ENCODE assay signal across 1 cellular context in genomic region chr2:162107361-162107901, GRCh38.
TF ChIP-seq lines count a peak whose summit lies in the region.

No MANE protein-coding gene starts in this region.

TF ChIP-seq in HepG2, 621 proteins besides CTCF, POLR2A, EP300 and RAD21 (continued from another document and continues in another):
- TF ChIP-seq ZNF558 (CRISPR knock-in tag; IDR thresholded peaks at IDR 0.05; ENCODE audit: borderline replicate concordance) (no peak), AGO1 (IDR thresholded peaks at IDR 0.05; ENCODE audit: low read depth, low read length, poor library complexity, severe bottlenecking) (no peak), ATF7-NPFF (CRISPR knock-in tag; IDR thresholded peaks at IDR 0.05; ENCODE audit: low read depth) (no peak), LCORL (IDR thresholded peaks at IDR 0.05) (no peak), LCORL (CRISPR knock-in tag; IDR thresholded peaks at IDR 0.05) (peak; percentile 77), SMAD3 (CRISPR knock-in tag; IDR thresholded peaks at IDR 0.05) (0 out of 2 replicates have a peak, but pooled peaks have one; percentile 42), ZSCAN21 (CRISPR knock-in tag; IDR thresholded peaks at IDR 0.05; ENCODE audit: borderline replicate concordance) (no peak), ZNF501 (CRISPR knock-in tag; IDR thresholded peaks at IDR 0.05) (no peak), TBX3 (IDR thresholded peaks at IDR 0.05; ENCODE audit: borderline replicate concordance) (no peak), GZF1 (CRISPR knock-in tag; IDR thresholded peaks at IDR 0.05) (no peak), FOXA1 (IDR thresholded peaks at IDR 0.05) (no peak), FOXA1 (CRISPR knock-in tag; IDR thresholded peaks at IDR 0.05) (peak; percentile 69), ZSCAN9 (CRISPR knock-in tag; IDR thresholded peaks at IDR 0.05; ENCODE audit: borderline replicate concordance) (no peak), ZNF652 (CRISPR knock-in tag; IDR thresholded peaks at IDR 0.05; ENCODE audit: borderline replicate concordance, low read depth) (no peak), TP53 (CRISPR knock-in tag; conservative IDR thresholded peaks at IDR 0.05) (no peak), JDP2 (CRISPR knock-in tag; IDR thresholded peaks at IDR 0.05; ENCODE audit: borderline replicate concordance) (no peak), DZIP1 (CRISPR knock-in tag; IDR thresholded peaks at IDR 0.05) (no peak), ZNF432 (CRISPR knock-in tag; IDR thresholded peaks at IDR 0.05; ENCODE audit: borderline replicate concordance) (no peak), PAWR (CRISPR knock-in tag; IDR thresholded peaks at IDR 0.05; ENCODE audit: borderline replicate concordance) (no peak), ZNF556 (CRISPR knock-in tag; IDR thresholded peaks at IDR 0.05; ENCODE audit: borderline replicate concordance) (no peak), ARNTL (CRISPR knock-in tag; IDR thresholded peaks at IDR 0.05) (no peak), E2F2 (CRISPR knock-in tag; IDR thresholded peaks at IDR 0.05; ENCODE audit: borderline replicate concordance) (no peak), RBAK (CRISPR knock-in tag; IDR thresholded peaks at IDR 0.05) (no peak), THAP8 (CRISPR knock-in tag; IDR thresholded peaks at IDR 0.05; ENCODE audit: borderline replicate concordance) (no peak), SMARCE1 (IDR thresholded peaks at IDR 0.05; ENCODE audit: borderline replicate concordance) (no peak), KLF12 (CRISPR knock-in tag; IDR thresholded peaks at IDR 0.05; ENCODE audit: borderline replicate concordance) (no peak), ZBTB8A (CRISPR knock-in tag; IDR thresholded peaks at IDR 0.05; ENCODE audit: borderline replicate concordance, low read depth) (no peak), AHR (CRISPR knock-in tag; IDR thresholded peaks at IDR 0.05) (no peak), CEBPG (CRISPR knock-in tag; IDR thresholded peaks at IDR 0.05) (peak; percentile 39; the same call in 1 of the 2 replicates), ZFP62 (CRISPR knock-in tag; IDR thresholded peaks at IDR 0.05) (no peak), ZFX (CRISPR knock-in tag; IDR thresholded peaks at IDR 0.05; ENCODE audit: low read depth) (no peak), ZNF138 (CRISPR knock-in tag; IDR thresholded peaks at IDR 0.05; ENCODE audit: low read depth) (no peak), ATRX (CRISPR knock-in tag; IDR thresholded peaks at IDR 0.05; ENCODE audit: borderline replicate concordance) (no peak), FOXM1 (CRISPR knock-in tag; IDR thresholded peaks at IDR 0.05) (no peak), DPF2 (CRISPR knock-in tag; IDR thresholded peaks at IDR 0.05; ENCODE audit: borderline replicate concordance, low read depth) (0 out of 2 replicates have a peak, but pooled peaks have one; percentile 49), DNMT3B (CRISPR knock-in tag; conservative IDR thresholded peaks at IDR 0.05) (no peak), MYPOP (CRISPR knock-in tag; IDR thresholded peaks at IDR 0.05) (no peak), ZBTB1 (CRISPR knock-in tag; IDR thresholded peaks at IDR 0.05; ENCODE audit: borderline replicate concordance) (no peak), POLR2AphosphoS2 (IDR thresholded peaks at IDR 0.05; ENCODE audit: low read depth, low read length) (no peak), FIP1L1 (IDR thresholded peaks at IDR 0.05; ENCODE audit: borderline replicate concordance, insufficient read depth, low read depth, low read length) (no peak), ZNF30 (CRISPR knock-in tag; IDR thresholded peaks at IDR 0.05) (no peak), HHEX (CRISPR knock-in tag; IDR thresholded peaks at IDR 0.05) (0 out of 2 replicates have a peak, but pooled peaks have one; percentile 36), ZNF468 (CRISPR knock-in tag; IDR thresholded peaks at IDR 0.05) (no peak), ZNF367 (CRISPR knock-in tag; IDR thresholded peaks at IDR 0.05; ENCODE audit: borderline replicate concordance) (0 out of 2 replicates have a peak, but pooled peaks have one; percentile 32), ZNF605 (CRISPR knock-in tag; IDR thresholded peaks at IDR 0.05) (no peak), NCOA5 (CRISPR knock-in tag; IDR thresholded peaks at IDR 0.05) (no peak), SALL2 (CRISPR knock-in tag; IDR thresholded peaks at IDR 0.05) (no peak), GLMP (CRISPR knock-in tag; IDR thresholded peaks at IDR 0.05; ENCODE audit: borderline replicate concordance) (no peak)
- TF ChIP-seq, protein P1, sequence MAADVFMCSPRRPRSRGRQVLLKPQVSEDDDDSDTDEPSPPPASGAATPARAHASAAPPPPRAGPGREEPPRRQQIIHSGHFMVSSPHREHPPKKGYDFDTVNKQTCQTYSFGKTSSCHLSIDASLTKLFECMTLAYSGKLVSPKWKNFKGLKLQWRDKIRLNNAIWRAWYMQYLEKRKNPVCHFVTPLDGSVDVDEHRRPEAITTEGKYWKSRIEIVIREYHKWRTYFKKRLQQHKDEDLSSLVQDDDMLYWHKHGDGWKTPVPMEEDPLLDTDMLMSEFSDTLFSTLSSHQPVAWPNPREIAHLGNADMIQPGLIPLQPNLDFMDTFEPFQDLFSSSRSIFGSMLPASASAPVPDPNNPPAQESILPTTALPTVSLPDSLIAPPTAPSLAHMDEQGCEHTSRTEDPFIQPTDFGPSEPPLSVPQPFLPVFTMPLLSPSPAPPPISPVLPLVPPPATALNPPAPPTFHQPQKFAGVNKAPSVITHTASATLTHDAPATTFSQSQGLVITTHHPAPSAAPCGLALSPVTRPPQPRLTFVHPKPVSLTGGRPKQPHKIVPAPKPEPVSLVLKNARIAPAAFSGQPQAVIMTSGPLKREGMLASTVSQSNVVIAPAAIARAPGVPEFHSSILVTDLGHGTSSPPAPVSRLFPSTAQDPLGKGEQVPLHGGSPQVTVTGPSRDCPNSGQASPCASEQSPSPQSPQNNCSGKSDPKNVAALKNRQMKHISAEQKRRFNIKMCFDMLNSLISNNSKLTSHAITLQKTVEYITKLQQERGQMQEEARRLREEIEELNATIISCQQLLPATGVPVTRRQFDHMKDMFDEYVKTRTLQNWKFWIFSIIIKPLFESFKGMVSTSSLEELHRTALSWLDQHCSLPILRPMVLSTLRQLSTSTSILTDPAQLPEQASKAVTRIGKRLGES (CRISPR knock-in tag; IDR thresholded peaks at IDR 0.05; ENCODE audit: borderline replicate concordance), result no peak
- TF ChIP-seq, protein P2, sequence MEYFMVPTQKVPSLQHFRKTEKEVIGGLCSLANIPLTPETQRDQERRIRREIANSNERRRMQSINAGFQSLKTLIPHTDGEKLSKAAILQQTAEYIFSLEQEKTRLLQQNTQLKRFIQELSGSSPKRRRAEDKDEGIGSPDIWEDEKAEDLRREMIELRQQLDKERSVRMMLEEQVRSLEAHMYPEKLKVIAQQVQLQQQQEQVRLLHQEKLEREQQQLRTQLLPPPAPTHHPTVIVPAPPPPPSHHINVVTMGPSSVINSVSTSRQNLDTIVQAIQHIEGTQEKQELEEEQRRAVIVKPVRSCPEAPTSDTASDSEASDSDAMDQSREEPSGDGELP (IDR thresholded peaks at IDR 0.05; ENCODE audit: borderline replicate concordance, low read depth), result 0 out of 2 replicates have a peak, but pooled peaks have one; percentile 32
- TF ChIP-seq, protein P3, sequence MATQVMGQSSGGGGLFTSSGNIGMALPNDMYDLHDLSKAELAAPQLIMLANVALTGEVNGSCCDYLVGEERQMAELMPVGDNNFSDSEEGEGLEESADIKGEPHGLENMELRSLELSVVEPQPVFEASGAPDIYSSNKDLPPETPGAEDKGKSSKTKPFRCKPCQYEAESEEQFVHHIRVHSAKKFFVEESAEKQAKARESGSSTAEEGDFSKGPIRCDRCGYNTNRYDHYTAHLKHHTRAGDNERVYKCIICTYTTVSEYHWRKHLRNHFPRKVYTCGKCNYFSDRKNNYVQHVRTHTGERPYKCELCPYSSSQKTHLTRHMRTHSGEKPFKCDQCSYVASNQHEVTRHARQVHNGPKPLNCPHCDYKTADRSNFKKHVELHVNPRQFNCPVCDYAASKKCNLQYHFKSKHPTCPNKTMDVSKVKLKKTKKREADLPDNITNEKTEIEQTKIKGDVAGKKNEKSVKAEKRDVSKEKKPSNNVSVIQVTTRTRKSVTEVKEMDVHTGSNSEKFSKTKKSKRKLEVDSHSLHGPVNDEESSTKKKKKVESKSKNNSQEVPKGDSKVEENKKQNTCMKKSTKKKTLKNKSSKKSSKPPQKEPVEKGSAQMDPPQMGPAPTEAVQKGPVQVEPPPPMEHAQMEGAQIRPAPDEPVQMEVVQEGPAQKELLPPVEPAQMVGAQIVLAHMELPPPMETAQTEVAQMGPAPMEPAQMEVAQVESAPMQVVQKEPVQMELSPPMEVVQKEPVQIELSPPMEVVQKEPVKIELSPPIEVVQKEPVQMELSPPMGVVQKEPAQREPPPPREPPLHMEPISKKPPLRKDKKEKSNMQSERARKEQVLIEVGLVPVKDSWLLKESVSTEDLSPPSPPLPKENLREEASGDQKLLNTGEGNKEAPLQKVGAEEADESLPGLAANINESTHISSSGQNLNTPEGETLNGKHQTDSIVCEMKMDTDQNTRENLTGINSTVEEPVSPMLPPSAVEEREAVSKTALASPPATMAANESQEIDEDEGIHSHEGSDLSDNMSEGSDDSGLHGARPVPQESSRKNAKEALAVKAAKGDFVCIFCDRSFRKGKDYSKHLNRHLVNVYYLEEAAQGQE (IDR thresholded peaks at IDR 0.05; ENCODE audit: borderline replicate concordance in 1 of 2, low read depth in 1 of 2, low read length in 2 of 2), result no peak
- TF ChIP-seq, protein P4, sequence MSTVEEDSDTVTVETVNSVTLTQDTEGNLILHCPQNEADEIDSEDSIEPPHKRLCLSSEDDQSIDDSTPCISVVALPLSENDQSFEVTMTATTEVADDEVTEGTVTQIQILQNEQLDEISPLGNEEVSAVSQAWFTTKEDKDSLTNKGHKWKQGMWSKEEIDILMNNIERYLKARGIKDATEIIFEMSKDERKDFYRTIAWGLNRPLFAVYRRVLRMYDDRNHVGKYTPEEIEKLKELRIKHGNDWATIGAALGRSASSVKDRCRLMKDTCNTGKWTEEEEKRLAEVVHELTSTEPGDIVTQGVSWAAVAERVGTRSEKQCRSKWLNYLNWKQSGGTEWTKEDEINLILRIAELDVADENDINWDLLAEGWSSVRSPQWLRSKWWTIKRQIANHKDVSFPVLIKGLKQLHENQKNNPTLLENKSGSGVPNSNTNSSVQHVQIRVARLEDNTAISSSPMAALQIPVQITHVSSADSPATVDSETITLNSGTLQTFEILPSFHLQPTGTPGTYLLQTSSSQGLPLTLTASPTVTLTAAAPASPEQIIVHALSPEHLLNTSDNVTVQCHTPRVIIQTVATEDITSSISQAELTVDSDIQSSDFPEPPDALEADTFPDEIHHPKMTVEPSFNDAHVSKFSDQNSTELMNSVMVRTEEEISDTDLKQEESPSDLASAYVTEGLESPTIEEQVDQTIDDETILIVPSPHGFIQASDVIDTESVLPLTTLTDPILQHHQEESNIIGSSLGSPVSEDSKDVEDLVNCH (CRISPR knock-in tag; IDR thresholded peaks at IDR 0.05), result no peak
- TF ChIP-seq, protein P5, sequence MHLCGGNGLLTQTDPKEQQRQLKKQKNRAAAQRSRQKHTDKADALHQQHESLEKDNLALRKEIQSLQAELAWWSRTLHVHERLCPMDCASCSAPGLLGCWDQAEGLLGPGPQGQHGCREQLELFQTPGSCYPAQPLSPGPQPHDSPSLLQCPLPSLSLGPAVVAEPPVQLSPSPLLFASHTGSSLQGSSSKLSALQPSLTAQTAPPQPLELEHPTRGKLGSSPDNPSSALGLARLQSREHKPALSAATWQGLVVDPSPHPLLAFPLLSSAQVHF (CRISPR knock-in tag; IDR thresholded peaks at IDR 0.05), result no peak
